ENCODE assay signal across 33 cellular contexts in genomic region chr14:100862793-100863192, GRCh38. TPM values are rescaled to one million over a fixed set of nuclear protein-coding genes. Genes with fewer than 3 reads are reported as not detected.
"Had no signal": no experiment of that assay in that cellular context is flagged by ENCODE, and none has a peak within 500 bp of the region (broad histone marks: within the 10 kb centered on the region; RNA-seq: fewer than 3 reads in every experiment).

No MANE protein-coding gene starts in this region.

- H3K9me3 ChIP-seq: lower lobe of right lung, right atrium auricular region, right lobe of liver, testis, thyroid gland, transverse colon, upper lobe of left lung, vagina had no signal

- H3K9me3 Mint-ChIP-seq: naive thymus-derived CD8-positive, alpha-beta T cell; nephron; neural crest cell; stimulated activated naive CD8-positive, alpha-beta T cell treated with anti-CD3 and anti-CD28 coated beads, Interleukin-15, amount 100 ng/mL, for 72 hours had no signal

- H3K4me3 ChIP-seq: hepatocyte, lower lobe of right lung, right atrium auricular region, right lobe of liver, smooth muscle cell, testis, thyroid gland, transverse colon, upper lobe of left lung, vagina had no signal

- H3K79me2 ChIP-seq: hepatocyte, parathyroid adenoma had no signal

- H2AFZ ChIP-seq: hepatocyte, parathyroid adenoma had no signal

- H3K4me1 ChIP-seq: lower lobe of right lung, parathyroid adenoma, right atrium auricular region, right lobe of liver, testis, thyroid gland, transverse colon, upper lobe of left lung, vagina had no signal

- H3K9ac ChIP-seq: parathyroid adenoma had no signal

- H3K27me3 Mint-ChIP-seq: progenitor cell of endocrine pancreas had no signal

- H3K4me1 Mint-ChIP-seq: naive thymus-derived CD8-positive, alpha-beta T cell; neural crest cell; stimulated activated memory B cell treated with anti-CD40 and anti-IgM and Interleukin-4, amounts not matched to agents 10 μg/mL and 1 μg/mL and 100 μg/mL, for 72 hours; stimulated activated naive CD8-positive, alpha-beta T cell treated with anti-CD3 and anti-CD28 coated beads, Interleukin-15, amount 100 ng/mL, for 72 hours had no signal

- H3K36me3 ChIP-seq: lower lobe of right lung, right atrium auricular region, right lobe of liver, thyroid gland, transverse colon, upper lobe of left lung, vagina had no signal

- H3K27me3 ChIP-seq: hepatocyte, right atrium auricular region, right lobe of liver, testis, thyroid gland, transverse colon, upper lobe of left lung, vagina had no signal

- H3K4me3 Mint-ChIP-seq: naive thymus-derived CD8-positive, alpha-beta T cell; nephron; neural crest cell; stimulated activated memory B cell treated with anti-CD40 and anti-IgM and Interleukin-4, amounts not matched to agents 10 μg/mL and 1 μg/mL and 100 μg/mL, for 72 hours; stimulated activated naive CD8-positive, alpha-beta T cell treated with anti-CD3 and anti-CD28 coated beads, Interleukin-15, amount 100 ng/mL, for 72 hours had no signal

- H3K36me3 Mint-ChIP-seq: naive thymus-derived CD8-positive, alpha-beta T cell; stimulated activated memory B cell treated with anti-CD40 and anti-IgM and Interleukin-4, amounts not matched to agents 10 μg/mL and 1 μg/mL and 100 μg/mL, for 72 hours had no signal

- DNase-seq: kidney glomerular epithelial cell; mesenchymal stem cell; nucleus accumbens; stimulated activated CD4-positive, alpha-beta T cell treated with anti-CD3 and anti-CD28 coated beads, Interleukin-1b, Interleukin-23, amount 100 ng/mL, for 48 hours; stimulated activated CD4-positive, alpha-beta T cell treated with anti-CD3 and anti-CD28 coated beads, Interleukin-2, amount 100 ng/mL, for 48 hours; stimulated activated CD4-positive, alpha-beta T cell treated with anti-CD3 and anti-CD28 coated beads, Interleukin-4, amount 100 ng/mL, for 4 hours; stimulated activated CD8-positive, alpha-beta memory T cell treated with anti-CD3 and anti-CD28 coated beads, Interleukin-4, amount 100 ng/mL, for 48 hours; stimulated activated naive CD4-positive, alpha-beta T cell treated with Interleukin-2 at 50 U/mL for 16 hours; stimulated activated naive CD8-positive, alpha-beta T cell treated with anti-CD3 and anti-CD28 coated beads, Interleukin-15, amount 100 ng/mL, for 72 hours; substantia nigra; testis; thyroid gland; transverse colon; upper lobe of left lung had no signal

- ATAC-seq: left cardiac atrium; left lobe of liver; lower lobe of right lung; naive thymus-derived CD8-positive, alpha-beta T cell; right lobe of liver; stimulated activated memory B cell treated with anti-CD40 and anti-IgM and Interleukin-4, amounts not matched to agents 10 μg/mL and 1 μg/mL and 100 μg/mL, for 72 hours; stimulated activated naive CD8-positive, alpha-beta T cell treated with anti-CD3 and anti-CD28 coated beads, Interleukin-15, amount 100 ng/mL, for 72 hours had no signal

- H3K4me2 ChIP-seq: hepatocyte, smooth muscle cell had no signal

- H3K27ac ChIP-seq: hepatocyte, lower lobe of right lung, parathyroid adenoma, right atrium auricular region, right lobe of liver, testis, thyroid gland, transverse colon, upper lobe of left lung, vagina had no signal

- H3K27ac Mint-ChIP-seq: nephron; progenitor cell of endocrine pancreas; stimulated activated memory B cell treated with anti-CD40 and anti-IgM and Interleukin-4, amounts not matched to agents 10 μg/mL and 1 μg/mL and 100 μg/mL, for 72 hours; stimulated activated naive CD8-positive, alpha-beta T cell treated with anti-CD3 and anti-CD28 coated beads, Interleukin-15, amount 100 ng/mL, for 72 hours had no signal

RNA-seq across cellular contexts. Expression of gene MEG3, which starts 36.9 kb away (rescaled TPM):
- total RNA-seq: hepatocyte; naive thymus-derived CD8-positive, alpha-beta T cell; osteocyte; smooth muscle cell had no signal
- polyA plus RNA-seq: hepatocyte; naive thymus-derived CD8-positive, alpha-beta T cell; smooth muscle cell had no signal

RNA-seq across cellular contexts. Expression of gene RTL1, which starts 40.7 kb away (rescaled TPM):
- total RNA-seq: left cardiac atrium; left lobe of liver; lower lobe of right lung; mammary epithelial cell; naive thymus-derived CD8-positive, alpha-beta T cell; osteocyte; pulmonary artery endothelial cell; renal cortical epithelial cell; right atrium auricular region; thyroid gland; transverse colon; upper lobe of left lung; vagina had no signal
- polyA plus RNA-seq: keratinocyte; mammary epithelial cell; naive thymus-derived CD8-positive, alpha-beta T cell had no signal
